In genomic region chr1:92992066-92992465, GRCh38 we compare ENCODE assay signal across 1 cellular context.
TF ChIP-seq lines count a peak whose summit lies in the region.

No MANE protein-coding gene starts in this region.

TF ChIP-seq in GM23338, 12 proteins besides CTCF, POLR2A, EP300 and RAD21:
- TF ChIP-seq, protein P1, sequence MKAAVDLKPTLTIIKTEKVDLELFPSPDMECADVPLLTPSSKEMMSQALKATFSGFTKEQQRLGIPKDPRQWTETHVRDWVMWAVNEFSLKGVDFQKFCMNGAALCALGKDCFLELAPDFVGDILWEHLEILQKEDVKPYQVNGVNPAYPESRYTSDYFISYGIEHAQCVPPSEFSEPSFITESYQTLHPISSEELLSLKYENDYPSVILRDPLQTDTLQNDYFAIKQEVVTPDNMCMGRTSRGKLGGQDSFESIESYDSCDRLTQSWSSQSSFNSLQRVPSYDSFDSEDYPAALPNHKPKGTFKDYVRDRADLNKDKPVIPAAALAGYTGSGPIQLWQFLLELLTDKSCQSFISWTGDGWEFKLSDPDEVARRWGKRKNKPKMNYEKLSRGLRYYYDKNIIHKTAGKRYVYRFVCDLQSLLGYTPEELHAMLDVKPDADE (IDR thresholded peaks at IDR 0.05) = no peak
- TF ChIP-seq EZH2 (IDR thresholded peaks at IDR 0.05; ENCODE audit: low read depth, unreplicated experiment) (no peak), EZH2phosphoT487 (IDR thresholded peaks at IDR 0.05; ENCODE audit: unreplicated experiment) (no peak)
